Comparison of ENCODE assay signal across 8 cellular contexts in genomic region chr1:111346089-111346885, GRCh38. TPM values are rescaled to one million over a fixed set of nuclear protein-coding genes. Genes with fewer than 3 reads are reported as not detected.
DNase-seq lines count a peak whose midpoint lies in the region; FAIRE-seq and TF ChIP-seq lines count a peak whose summit lies in the region.

No MANE protein-coding gene starts in this region.

- peak; percentile 80 for DNase-seq in EH (ENCODE audit: low read depth)
- DNase-seq in H54 (ENCODE audit: insufficient read length, low spot score) = peak; percentile 80
- peak; percentile 88 for DNase-seq in M059J (ENCODE audit: low read depth)
- DNase-seq in SIG-M5 (lab: John Stamatoyannopoulos, UW) = peak; percentile 3
- DNase-seq in activated naive CD4-positive, alpha-beta T cell treated with Interleukin-2 at 50 U/mL for 16 hours = peak; percentile 82
- DNase-seq in glomerular endothelial cell (ENCODE audit: extremely low read depth, low read depth, low spot score) = peak; percentile 27
- DNase-seq in nucleus accumbens (lab: John Stamatoyannopoulos, UW) = peak in 55 of 56 donors; percentile 28 to 93 (median 77)
- DNase-seq in superior temporal gyrus (ENCODE audit: extremely low spot score) = peak; percentile 83

- FAIRE-seq in H54 (lab: Jason Lieb, UNC) = peak; percentile 60

- no peak for TF ChIP-seq POLR2A in H54 (IDR thresholded peaks at IDR 0.05; ENCODE audit: low read depth, low read length)

RNA-seq across cellular contexts. Expression of gene CHIA, which starts 55.6 kb away (rescaled TPM):
- not detected in 2 replicates for total RNA-seq in M059J (2014; rRNA removed; shearing (Covaris generic))
- not detected in 2 replicates for total RNA-seq in glomerular endothelial cell

Comparison
In these comparisons a context has a peak if more than half of its experiments do, and no peak if none do; other contexts are left out.
1. Peak in every context shown above with its lines: DNase-seq.
2. DNase-seq: peak in every context shown above with its lines; median percentile 88 in M059J; 83 in superior temporal gyrus; 82 in activated naive CD4-positive, alpha-beta T cell treated with Interleukin-2 at 50 U/mL for 16 hours; 80 in EH; 80 in H54; 77 in nucleus accumbens; 27 in glomerular endothelial cell; 3 in SIG-M5.